21 cellular contexts compared by ENCODE assay signal in genomic region chr6:15452182-15452941, GRCh38.
DNase-seq lines count a peak whose midpoint lies in the region; ATAC-seq and TF ChIP-seq lines count a peak whose summit lies in the region.
"Had no signal": no experiment of that assay in that cellular context is flagged by ENCODE, and none has a peak within 500 bp of the region (broad histone marks: within the 10 kb centered on the region; RNA-seq: fewer than 3 reads in every experiment).

No MANE protein-coding gene starts in this region.

- TF ChIP-seq CTCF in heart left ventricle (IDR thresholded peaks at IDR 0.05) (no peak), OCI-LY7 (conservative IDR thresholded peaks at IDR 0.05; ENCODE audit: low read length) (no peak)

- H3K4me2 ChIP-seq in OCI-LY7 (ENCODE audit: low read length), result peak overlapping the region; percentile 38

- H3K27me3 ChIP-seq in heart left ventricle, result no peaks in the 10 kb centered on the region
- H3K27me3 ChIP-seq: cardiac muscle cell, MG63, sigmoid colon had no signal

- POLR2A ChIA-PET in OCI-LY7 (lab: Charles Lee), result interaction anchor here (0.5 to 0.7 kb wide), 2 partner anchors 61 to 722 kb away, joined by 3 read pairs; no protein-coding TSS in a partner anchor

- peak overlapping the region; percentile 34 for H3K4me3 Mint-ChIP-seq in central memory CD8-positive, alpha-beta T cell
- peak overlapping the region; percentile 51 for H3K4me3 Mint-ChIP-seq in stimulated activated naive CD8-positive, alpha-beta T cell treated with anti-CD3 and anti-CD28 coated beads, Interleukin-15, Interleukin-2, amounts not matched to agents 100 ng/mL and 50 ng/mL, for 24 hours
- H3K4me3 Mint-ChIP-seq: endodermal cell had no signal

- H3K79me2 ChIP-seq in OCI-LY7 (ENCODE audit: insufficient read depth, low read depth, low read length), result no peaks in the 10 kb centered on the region

- DNase-seq in heart left ventricle, result no peak
- no peak for DNase-seq in cardiac septum (ENCODE audit: low spot score)
- peak; percentile 13 for DNase-seq in OCI-LY7 (ENCODE audit: low spot score)
- no peak for DNase-seq in central memory CD8-positive, alpha-beta T cell (ENCODE audit: low spot score in 2 of 2)
- no peak for DNase-seq in NCI-H1436 treated with DMSO at 0.1 percent for 48 hours (lab: John Stamatoyannopoulos, UW)
- DNase-seq: activated CD4-positive, alpha-beta T cell treated with anti-CD3 and anti-CD28 coated beads for 4 hours; activated gamma-delta T cell treated with Interleukin-2 at 50 U/mL for 16 hours; DMS153; foreskin fibroblast; mesenchymal stem cell; MG63; NCI-H2029; NCI-H526; nucleus accumbens; sigmoid colon; stimulated activated CD4-positive, alpha-beta T cell treated with anti-CD3 and anti-CD28 coated beads, Interleukin-4, amount 100 ng/mL, for 4 hours had no signal

- CTCF ChIA-PET in OCI-LY7 (lab: Charles Lee; ENCODE audit: unreplicated experiment), result no interaction called here

- H3K27me3 Mint-ChIP-seq in central memory CD8-positive, alpha-beta T cell, result no peaks in the 10 kb centered on the region
- no peaks in the 10 kb centered on the region for H3K27me3 Mint-ChIP-seq in stimulated activated naive CD8-positive, alpha-beta T cell treated with anti-CD3 and anti-CD28 coated beads, Interleukin-15, Interleukin-2, amounts not matched to agents 100 ng/mL and 50 ng/mL, for 24 hours

- peaks cover 0 to 25% (median 0%) of the 10 kb centered on the region in 9 donors for H3K36me3 ChIP-seq in heart left ventricle
- peaks cover 7% of the 10 kb centered on the region; the same call in 1 of the 2 replicates for H3K36me3 ChIP-seq in OCI-LY7 (ENCODE audit: insufficient read depth, low read length)
- H3K36me3 ChIP-seq: MG63, sigmoid colon had no signal

- no peak overlapping the region for H2AFZ ChIP-seq in OCI-LY7 (ENCODE audit: low read length)

- no peak for TF ChIP-seq POLR2A in heart left ventricle (IDR thresholded peaks at IDR 0.05)

- intact Hi-C loops in heart left ventricle (cut with DNase I), result loop anchor here in 2 of 10 donors (5.0 to 10.0 kb wide), 2 partner anchors 40 to 1502 kb away; no protein-coding TSS in a partner anchor
- intact Hi-C loops in cardiac septum (cut with DNase I), result no loop called here
- intact Hi-C loops in OCI-LY7 (cut with micrococcal nuclease; ENCODE audit: unreplicated experiment), result no loop called here

- H3K9me3 ChIP-seq in heart left ventricle (no peaks in the 10 kb centered on the region), OCI-LY7 (ENCODE audit: low read length) (no peaks in the 10 kb centered on the region)
- H3K9me3 ChIP-seq: MG63, sigmoid colon had no signal

- H3K4me1 ChIP-seq in heart left ventricle (peaks cover 4 to 54% (median 36%) of the 10 kb centered on the region in 12 donors), OCI-LY7 (ENCODE audit: insufficient read depth, low read length, poor library complexity, severe bottlenecking) (peaks cover 25% of the 10 kb centered on the region)

- H3K4me3 ChIP-seq in heart left ventricle, result no peak overlapping the region
- no peak overlapping the region for H3K4me3 ChIP-seq in OCI-LY7 (ENCODE audit: low read depth, low read length, poor library complexity, severe bottlenecking)
- H3K4me3 ChIP-seq: cardiac muscle cell, MG63, sigmoid colon had no signal

- no TSS peak for BruUV-seq in OCI-LY7 (replicated peaks; lab: Mats Ljungman, UMichigan)

- no peaks in the 10 kb centered on the region for H3K9me3 Mint-ChIP-seq in central memory CD8-positive, alpha-beta T cell
- H3K9me3 Mint-ChIP-seq in stimulated activated naive CD8-positive, alpha-beta T cell treated with anti-CD3 and anti-CD28 coated beads, Interleukin-15, Interleukin-2, amounts not matched to agents 100 ng/mL and 50 ng/mL, for 24 hours, result no peaks in the 10 kb centered on the region
- H3K9me3 Mint-ChIP-seq: endodermal cell had no signal

- peaks cover 7% of the 10 kb centered on the region for H3K36me3 Mint-ChIP-seq in central memory CD8-positive, alpha-beta T cell (ENCODE audit: insufficient read depth)
- H3K36me3 Mint-ChIP-seq in stimulated activated naive CD8-positive, alpha-beta T cell treated with anti-CD3 and anti-CD28 coated beads, Interleukin-15, Interleukin-2, amounts not matched to agents 100 ng/mL and 50 ng/mL, for 24 hours (ENCODE audit: low read depth), result peaks cover 45% of the 10 kb centered on the region

- H4K20me1 ChIP-seq in OCI-LY7 (ENCODE audit: insufficient read depth, low read length), result 0 out of 2 replicates have a peak, but pooled peaks cover 4% of the 10 kb centered on the region

- ATAC-seq in heart left ventricle (peak in 1 of 4 donors; percentile 33), HG02759 (IDR thresholded peaks at IDR 0.05; ENCODE audit: unreplicated experiment) (no peak), GM21576 (IDR thresholded peaks at IDR 0.05; ENCODE audit: unreplicated experiment) (no peak)
- peak; percentile 60 for ATAC-seq in central memory CD8-positive, alpha-beta T cell (replicated peaks; ENCODE audit: extremely low read depth, poor library complexity, severe bottlenecking)

- H3K9me2 ChIP-seq in OCI-LY7 (ENCODE audit: insufficient read depth, low read length), result no peaks in the 10 kb centered on the region

- 83 to 91% (median 87%) methylated on average over 9 of the region's 9 CpGs for WGBS in heart left ventricle, 4 donors

- H3K27ac ChIP-seq in heart left ventricle (peak overlapping the region; percentile 6 to 77 (median 56)), OCI-LY7 (ENCODE audit: low read depth, low read length, poor library complexity, severe bottlenecking) (peak overlapping the region; percentile 37)
- H3K27ac ChIP-seq: cardiac muscle cell had no signal

- peaks cover 52% of the 10 kb centered on the region for H3K4me1 Mint-ChIP-seq in central memory CD8-positive, alpha-beta T cell
- H3K4me1 Mint-ChIP-seq in stimulated activated naive CD8-positive, alpha-beta T cell treated with anti-CD3 and anti-CD28 coated beads, Interleukin-15, Interleukin-2, amounts not matched to agents 100 ng/mL and 50 ng/mL, for 24 hours (ENCODE audit: low read depth), result peaks cover 75% of the 10 kb centered on the region

- peak overlapping the region; percentile 83 for H3K27ac Mint-ChIP-seq in central memory CD8-positive, alpha-beta T cell (ENCODE audit: low read depth)
- peak overlapping the region; percentile 46 for H3K27ac Mint-ChIP-seq in stimulated activated naive CD8-positive, alpha-beta T cell treated with anti-CD3 and anti-CD28 coated beads, Interleukin-15, Interleukin-2, amounts not matched to agents 100 ng/mL and 50 ng/mL, for 24 hours
- H3K27ac Mint-ChIP-seq: endodermal cell had no signal
